In genomic region chr7:155804431-155804831, GRCh38 we compare ENCODE assay signal across 11 cellular contexts. TPM values are rescaled to one million over a fixed set of nuclear protein-coding genes. Genes with fewer than 3 reads are reported as not detected.
DNase-seq lines count a peak whose midpoint lies in the region; ATAC-seq and TF ChIP-seq lines count a peak whose summit lies in the region.
"Had no signal": no experiment of that assay in that cellular context is flagged by ENCODE, and none has a peak within 500 bp of the region (broad histone marks: within the 10 kb centered on the region; RNA-seq: fewer than 3 reads in every experiment).

No MANE protein-coding gene starts in this region.

- POLR2A ChIA-PET in CD8-positive, alpha-beta T cell (lab: Charles Lee), result no interaction called here

- H3K9ac ChIP-seq in HUES48 (ENCODE audit: low read depth, low read length) (no peak overlapping the region), neural cell (ENCODE audit: low read length) (peak overlapping the region; percentile 23)

- no peak for TF ChIP-seq EP300 in neural cell (conservative IDR thresholded peaks at IDR 0.05; ENCODE audit: poor library complexity, severe bottlenecking)

- H3K4me3 ChIP-seq in CD8-positive, alpha-beta T cell (ENCODE audit: low read depth, low read length), result no peak overlapping the region
- H3K4me3 ChIP-seq in HUES48 (ENCODE audit: low read depth, low read length), result peak overlapping the region; percentile 49; the same call in 1 of the 2 replicates
- H3K4me3 ChIP-seq in neural cell (ENCODE audit: low read length), result peak overlapping the region; percentile 69

- no peaks in the 10 kb centered on the region for H3K9me3 ChIP-seq in CD8-positive, alpha-beta T cell (ENCODE audit: low read length)
- H3K9me3 ChIP-seq in HUES48 (ENCODE audit: control insufficient read depth, insufficient read depth, low read length) (no peaks in the 10 kb centered on the region), neural cell (ENCODE audit: low read length) (no peaks in the 10 kb centered on the region)
- H3K9me3 ChIP-seq: gastroesophageal sphincter had no signal

- no peak for DNase-seq in CD8-positive, alpha-beta T cell
- DNase-seq in medulla oblongata (ENCODE audit: extremely low spot score), result no peak
- no peak for DNase-seq in activated CD4-positive, alpha-beta T cell treated with anti-CD3 and anti-CD28 coated beads, Interleukin-2, amount 50 U/mL, for 48 hours
- no peak for DNase-seq in amygdala (lab: John Stamatoyannopoulos, UW)
- DNase-seq: activated CD4-positive, alpha-beta T cell treated with anti-CD3 and anti-CD28 coated beads for 1 hour had no signal

- no peak overlapping the region for H3K4me2 ChIP-seq in neural cell (ENCODE audit: low read length)

- no peaks in the 10 kb centered on the region for H4K20me1 ChIP-seq in neural cell (ENCODE audit: insufficient read depth)

- H3K27ac ChIP-seq in CD8-positive, alpha-beta T cell (ENCODE audit: low read depth, low read length), result no peak overlapping the region
- peak overlapping the region; percentile 55 for H3K27ac ChIP-seq in HUES48 (ENCODE audit: low read depth, low read length)
- no peak overlapping the region for H3K27ac ChIP-seq in neural cell (ENCODE audit: low read length)
- H3K27ac ChIP-seq: gastroesophageal sphincter had no signal

- H3K9me3 Mint-ChIP-seq in CD8-positive, alpha-beta T cell, result no peaks in the 10 kb centered on the region
- H3K9me3 Mint-ChIP-seq in dendritic cell treated with granulocyte-macrophage colony-stimulating factor and Interleukin-4, amounts not matched to agents 40 ng/mL and 50 ng/mL, for 4 days, result no peaks in the 10 kb centered on the region

- intact Hi-C loops in CD8-positive, alpha-beta T cell (cut with DNase I, micrococcal nuclease), result no loop called here
- intact Hi-C loops in dendritic cell treated with granulocyte-macrophage colony-stimulating factor and Interleukin-4, amounts not matched to agents 40 ng/mL and 50 ng/mL, for 4 days (cut with micrococcal nuclease), result no loop called here

- CTCF ChIA-PET in CD8-positive, alpha-beta T cell (lab: Charles Lee), result no interaction called here

- no peak for TF ChIP-seq RAD21 in neural cell (conservative IDR thresholded peaks at IDR 0.05)

- peak overlapping the region; percentile 43 for H3K4me3 Mint-ChIP-seq in CD8-positive, alpha-beta T cell
- H3K4me3 Mint-ChIP-seq in dendritic cell treated with granulocyte-macrophage colony-stimulating factor and Interleukin-4, amounts not matched to agents 40 ng/mL and 50 ng/mL, for 4 days, result peak overlapping the region; percentile 51

- H3K9me2 ChIP-seq in neural cell (ENCODE audit: insufficient read depth, low read length), result no peaks in the 10 kb centered on the region

- peaks cover 50% of the 10 kb centered on the region for H3K27me3 Mint-ChIP-seq in CD8-positive, alpha-beta T cell (ENCODE audit: low read depth)
- peaks cover 87% of the 10 kb centered on the region for H3K27me3 Mint-ChIP-seq in dendritic cell treated with granulocyte-macrophage colony-stimulating factor and Interleukin-4, amounts not matched to agents 40 ng/mL and 50 ng/mL, for 4 days

- H3F3A ChIP-seq in neural cell (ENCODE audit: insufficient read depth, low read length, poor library complexity, severe bottlenecking), result no peaks in the 10 kb centered on the region

- H3K4me1 ChIP-seq in CD8-positive, alpha-beta T cell (ENCODE audit: insufficient read depth, low read length), result peaks cover 15% of the 10 kb centered on the region
- peaks cover 25% of the 10 kb centered on the region for H3K4me1 ChIP-seq in HUES48 (ENCODE audit: control insufficient read depth, insufficient read depth, low read length)

- ATAC-seq in CD8-positive, alpha-beta T cell, result no peak
- ATAC-seq in GM21526 (IDR thresholded peaks at IDR 0.05; ENCODE audit: low FRiP score, unreplicated experiment), result no peak
- ATAC-seq: gastroesophageal sphincter had no signal

- H3K4me1 Mint-ChIP-seq in CD8-positive, alpha-beta T cell (ENCODE audit: low read depth), result peaks cover 16% of the 10 kb centered on the region
- H3K4me1 Mint-ChIP-seq in dendritic cell treated with granulocyte-macrophage colony-stimulating factor and Interleukin-4, amounts not matched to agents 40 ng/mL and 50 ng/mL, for 4 days (ENCODE audit: low read depth), result peaks cover 34% of the 10 kb centered on the region

- no peaks in the 10 kb centered on the region for H3K36me3 Mint-ChIP-seq in CD8-positive, alpha-beta T cell
- H3K36me3 Mint-ChIP-seq in dendritic cell treated with granulocyte-macrophage colony-stimulating factor and Interleukin-4, amounts not matched to agents 40 ng/mL and 50 ng/mL, for 4 days (ENCODE audit: low read depth), result no peaks in the 10 kb centered on the region

- H3K27ac Mint-ChIP-seq in CD8-positive, alpha-beta T cell, result no peak overlapping the region
- no peak overlapping the region for H3K27ac Mint-ChIP-seq in dendritic cell treated with granulocyte-macrophage colony-stimulating factor and Interleukin-4, amounts not matched to agents 40 ng/mL and 50 ng/mL, for 4 days

- H2AFZ ChIP-seq in neural cell (ENCODE audit: low read depth, low read length), result no peak overlapping the region

- TF ChIP-seq CTCF in CD8-positive, alpha-beta T cell (IDR thresholded peaks at IDR 0.05), result no peak
- no peak for TF ChIP-seq CTCF in neural cell (IDR thresholded peaks at IDR 0.05; ENCODE audit: poor library complexity, severe bottlenecking)

- peaks cover 10% of the 10 kb centered on the region for H3K27me3 ChIP-seq in CD8-positive, alpha-beta T cell (ENCODE audit: insufficient read depth, low read length)
- H3K27me3 ChIP-seq in HUES48 (ENCODE audit: control insufficient read depth, insufficient read depth, low read length) (peaks cover 100% of the 10 kb centered on the region), neural cell (ENCODE audit: insufficient read depth, low read depth, low read length) (peaks cover 98% of the 10 kb centered on the region)

- H3K36me3 ChIP-seq in CD8-positive, alpha-beta T cell (ENCODE audit: insufficient read depth, low read length), result no peaks in the 10 kb centered on the region
- H3K36me3 ChIP-seq in HUES48 (ENCODE audit: control insufficient read depth, insufficient read depth, low read length) (no peaks in the 10 kb centered on the region), neural cell (ENCODE audit: insufficient read depth, low read length) (no peaks in the 10 kb centered on the region)
- H3K36me3 ChIP-seq: gastroesophageal sphincter had no signal

- no peaks in the 10 kb centered on the region for H3K79me2 ChIP-seq in neural cell (replicated peaks; ENCODE audit: insufficient read depth, low read length)

TF ChIP-seq in neural cell, 6 proteins besides CTCF, POLR2A, EP300 and RAD21:
- TF ChIP-seq MXI1 (conservative IDR thresholded peaks at IDR 0.05; ENCODE audit: poor library complexity, severe bottlenecking) (no peak), POLR2AphosphoS5 (IDR thresholded peaks at IDR 0.05) (no peak), SMC3 (conservative IDR thresholded peaks at IDR 0.05; ENCODE audit: poor library complexity) (no peak), EZH2 (IDR thresholded peaks at IDR 0.05; ENCODE audit: borderline replicate concordance, insufficient read depth, low read length, poor library complexity, severe bottlenecking) (no peak), TAF1 (IDR thresholded peaks at IDR 0.05; ENCODE audit: low read depth) (no peak), REST (IDR thresholded peaks at IDR 0.05; ENCODE audit: borderline replicate concordance) (no peak)
TF ChIP-seq in neural cell: peak in this region for 0.

RNA-seq across cellular contexts. Expression of gene SHH, which starts 7.8 kb away (rescaled TPM):
- total RNA-seq in CD8-positive, alpha-beta T cell, result not detected
- 1.2 and 1.5 TPM in 2 replicates for polyA plus RNA-seq in neural cell
- polyA minus RNA-seq in neural cell, result 1.7 and 2.0 TPM in 2 replicates
- total RNA-seq: LHCN-M2 had no signal
